In the genomic region with DNA sequence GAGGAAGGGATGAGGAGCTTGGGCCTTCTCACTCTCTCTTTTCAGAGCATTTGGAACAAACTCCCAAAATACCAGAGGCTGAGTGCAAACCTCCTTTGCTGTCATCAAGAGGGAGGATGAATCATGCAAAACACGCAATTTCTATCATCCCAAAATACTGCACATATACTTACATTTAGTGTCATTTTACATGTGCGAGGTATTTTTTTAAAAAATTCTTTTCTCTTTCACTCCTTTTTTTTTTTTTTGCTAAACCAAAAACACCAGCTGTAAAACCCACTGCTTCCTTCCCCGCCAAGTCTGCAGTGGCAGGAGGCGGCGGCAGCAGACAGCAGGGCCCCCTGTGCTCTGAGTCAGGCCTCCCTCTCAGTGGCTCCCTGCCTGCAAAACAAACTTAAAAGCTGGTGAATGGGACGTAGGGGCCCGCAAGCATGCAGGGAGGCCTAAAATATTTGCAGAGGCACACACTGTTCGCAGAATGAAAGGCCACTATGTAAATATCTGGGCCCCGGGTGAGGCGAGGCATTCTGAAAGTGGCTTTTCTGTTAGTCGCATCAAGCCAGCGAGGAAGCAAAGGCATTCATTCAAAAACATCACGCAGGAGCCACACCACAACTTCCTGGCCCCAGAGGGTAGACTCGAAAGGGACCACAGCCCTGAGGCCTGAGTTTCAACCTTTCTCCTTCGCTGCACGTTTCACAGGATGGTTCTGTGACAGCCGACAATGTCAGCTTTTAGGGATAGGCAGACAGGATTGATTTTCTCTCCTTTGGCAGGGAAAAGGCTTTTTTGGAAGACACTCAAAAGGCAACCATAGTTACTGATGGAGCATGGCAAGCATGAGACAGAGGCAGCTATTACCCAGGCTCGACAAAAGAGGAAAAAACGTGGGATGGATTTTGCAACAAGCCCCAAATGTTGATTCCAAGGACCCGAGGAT, we compare ENCODE assay signal across 8 cellular contexts.
DNase-seq lines count a peak whose midpoint lies in the region; ATAC-seq and TF ChIP-seq lines count a peak whose summit lies in the region.

No MANE protein-coding gene starts in this region.

- peak overlapping the region; percentile 11 for H3K4me3 ChIP-seq in vagina

- peak overlapping the region; percentile 25 for H3K4me3 Mint-ChIP-seq in glutamatergic neuron (ENCODE audit: unreplicated experiment)

- no peak for TF ChIP-seq POLR2A in vagina (IDR thresholded peaks at IDR 0.05)

- peaks cover 6% of the 10 kb centered on the region for H3K27me3 Mint-ChIP-seq in glutamatergic neuron (ENCODE audit: unreplicated experiment)

- no peaks in the 10 kb centered on the region for H3K36me3 ChIP-seq in vagina

- H3K9me3 Mint-ChIP-seq in glutamatergic neuron (ENCODE audit: unreplicated experiment): peaks cover 2% of the 10 kb centered on the region

- intact Hi-C loops in vagina (cut with DNase I): loop anchor here (2.0 kb wide), 1 partner anchor 134 kb away; no protein-coding TSS in a partner anchor

- no peaks in the 10 kb centered on the region for H3K9me3 ChIP-seq in vagina

- H3K27ac ChIP-seq in RWPE1 (peak overlapping the region; percentile 60), vagina (peak overlapping the region; percentile 53)

- H3K27me3 ChIP-seq in vagina: no peaks in the 10 kb centered on the region

- CTCF ChIA-PET in RWPE1 (lab: Yijun Ruan, JAX): no interaction called here

- POLR2A ChIA-PET in RWPE1 (lab: Yijun Ruan, JAX; ENCODE audit: low non-redundant PET): no interaction called here

- no peak for TF ChIP-seq CTCF in RWPE1 (conservative IDR thresholded peaks at IDR 0.05; ENCODE audit: low read depth)
- TF ChIP-seq CTCF in glutamatergic neuron (IDR thresholded peaks at IDR 0.05; ENCODE audit: partially characterized antibody, unreplicated experiment): no peak
- no peak for TF ChIP-seq CTCF in vagina (IDR thresholded peaks at IDR 0.05)

- no peaks in the 10 kb centered on the region for H3K36me3 Mint-ChIP-seq in glutamatergic neuron (ENCODE audit: unreplicated experiment)

- peak; percentile 90 for ATAC-seq in HG03159 (IDR thresholded peaks at IDR 0.05; ENCODE audit: unreplicated experiment)

- peaks cover 37% of the 10 kb centered on the region for H3K4me1 ChIP-seq in vagina

- DNase-seq in SIG-M5 treated with dmso at 0.1 percent for 504 hours (lab: John Stamatoyannopoulos, UW; ENCODE audit: unreplicated experiment): peak; percentile 79
- no peak for DNase-seq in SIG-M5 (lab: John Stamatoyannopoulos, UW)
- no peak for DNase-seq in RWPE1 (ENCODE audit: low spot score)
- peak; percentile 45 to 66 (median 50) for DNase-seq in activated naive CD4-positive, alpha-beta T cell (lab: John Stamatoyannopoulos, UW)
- DNase-seq in glutamatergic neuron: peak; percentile 50
- DNase-seq in retina: peak; percentile 57
- no peak for DNase-seq in vagina (ENCODE audit: extremely low spot score in 2 of 2)

- H3K27ac Mint-ChIP-seq in glutamatergic neuron (ENCODE audit: unreplicated experiment): peak overlapping the region; percentile 59

- peaks cover 32% of the 10 kb centered on the region for H3K4me1 Mint-ChIP-seq in glutamatergic neuron (ENCODE audit: low read depth, unreplicated experiment)

Comparison
In these comparisons a context has a peak if more than half of its experiments do, and no peak if none do; other contexts are left out.
1. DNase-seq: peak in SIG-M5 treated with dmso at 0.1 percent for 504 hours (single experiment), activated naive CD4-positive, alpha-beta T cell (4 of 4), glutamatergic neuron (single experiment) and retina (single experiment); none in SIG-M5 (single experiment), RWPE1 (single experiment) and vagina (0 of 2).